In genomic region chr13:80529734-80530133, GRCh38 we compare ENCODE assay signal across 16 cellular contexts.
"Had no signal": no experiment of that assay in that cellular context is flagged by ENCODE, and none has a peak within 500 bp of the region (broad histone marks: within the 10 kb centered on the region; RNA-seq: fewer than 3 reads in every experiment).

No MANE protein-coding gene starts in this region.

- H3K9me3 ChIP-seq: adrenal gland, colonic mucosa, transverse colon had no signal

- H3K4me1 ChIP-seq: adrenal gland, colonic mucosa, lower lobe of right lung, right atrium auricular region, transverse colon had no signal

- H3K4me3 ChIP-seq: adrenal gland, cardiac muscle cell, colonic mucosa, lower lobe of right lung, right atrium auricular region, transverse colon had no signal

- H3K36me3 ChIP-seq: adrenal gland, cardiac muscle cell, colonic mucosa, lower lobe of right lung, right atrium auricular region, transverse colon had no signal

- H3K27me3 ChIP-seq: adrenal gland, cardiac muscle cell, colonic mucosa, right atrium auricular region, transverse colon had no signal

- DNase-seq: activated CD4-positive, alpha-beta T cell treated with anti-CD3 and anti-CD28 coated beads, Interleukin-2, amount 10 ng/mL, durations not matched to agents 24 days and 14 days; activated naive CD4-positive, alpha-beta T cell treated with anti-CD3 and anti-CD28 coated beads, Interleukin-2, amount 10 ng/mL, durations not matched to agents 7 days and 5 days; adrenal gland; colonic mucosa; hypothalamus; left cardiac atrium; lower lobe of right lung; midbrain; naive B cell; posterior cingulate gyrus; stimulated activated CD4-positive, alpha-beta T cell treated with anti-CD3 and anti-CD28 coated beads, Interleukin-1b, Interleukin-23, amount 100 ng/mL, for 48 hours; substantia nigra; T-helper 17 cell; transverse colon had no signal
